In the genomic region with DNA sequence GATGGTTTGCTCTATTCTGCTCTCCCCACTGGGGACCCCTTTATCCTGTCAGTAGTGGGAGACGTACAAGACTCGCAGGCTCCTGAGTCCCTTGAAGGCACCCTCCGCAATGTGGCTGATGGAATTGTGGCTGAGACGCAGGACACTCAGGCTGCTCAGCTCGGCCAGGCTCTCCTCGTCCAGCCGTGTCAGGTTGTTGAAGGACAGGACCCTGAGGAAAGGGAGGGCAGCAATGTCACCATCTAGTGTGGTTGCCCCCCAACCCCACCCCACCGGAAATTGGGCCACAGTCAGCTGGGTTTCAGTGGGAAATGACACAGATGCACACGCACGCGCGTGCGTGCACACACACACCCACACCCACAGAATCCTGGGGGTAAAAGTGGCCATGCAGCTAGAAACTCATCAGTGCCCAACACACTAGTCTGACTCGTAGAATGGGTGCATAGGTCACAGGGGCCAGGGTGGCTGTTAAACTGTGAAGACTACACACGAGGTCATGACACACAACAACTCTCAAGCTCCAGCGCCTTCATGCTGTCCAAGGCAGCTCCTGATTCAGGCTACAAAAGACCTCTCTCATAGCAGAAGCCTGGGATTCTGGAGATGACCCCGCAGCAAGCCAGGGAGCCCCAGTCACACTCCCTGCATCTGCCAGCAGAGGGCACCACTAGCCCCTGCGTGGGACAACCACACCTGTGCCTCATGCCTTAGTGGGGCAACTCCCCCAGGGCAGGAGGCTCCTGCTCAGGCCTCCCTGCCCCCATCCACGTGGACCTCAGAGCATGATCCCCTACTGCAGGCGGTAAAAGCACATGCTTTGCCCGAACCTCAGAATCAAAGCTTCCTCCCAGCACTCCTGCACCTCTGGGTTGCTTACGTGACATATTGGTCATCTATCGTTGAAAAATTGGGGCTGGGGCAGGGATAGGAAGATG, we compare ENCODE assay signal across 8 cellular contexts.
DNase-seq lines count a peak whose midpoint lies in the region; TF ChIP-seq lines count a peak whose summit lies in the region.

No MANE protein-coding gene starts in this region.

- no peaks in the 10 kb centered on the region for H3K9me2 ChIP-seq in DOHH2 (replicated peaks; ENCODE audit: control insufficient read depth, low read length)

- no peaks in the 10 kb centered on the region for H3F3A ChIP-seq in DOHH2 (ENCODE audit: control insufficient read depth, insufficient read depth)

- peak overlapping the region; percentile 7; the same call in 1 of the 2 replicates for H3K4me2 ChIP-seq in DOHH2 (ENCODE audit: low read length)

- no peak overlapping the region for H3K27ac ChIP-seq in DOHH2 (ENCODE audit: low read depth, low read length)

- peak; percentile 89 for TF ChIP-seq RAD21 in Ishikawa (IDR thresholded peaks at IDR 0.05; ENCODE audit: low read depth)

- peaks cover 9% of the 10 kb centered on the region for H4K20me1 ChIP-seq in DOHH2 (ENCODE audit: control insufficient read depth, insufficient read depth, low read depth, low read length)

- peaks cover 44% of the 10 kb centered on the region for H3K4me1 ChIP-seq in DOHH2 (ENCODE audit: control insufficient read depth, low read length)

- peak; percentile 90 for TF ChIP-seq CTCF in DOHH2 (IDR thresholded peaks at IDR 0.05; ENCODE audit: low read depth, low read length, poor library complexity, severe bottlenecking)
- TF ChIP-seq CTCF in GM20000 (IDR thresholded peaks at IDR 0.05; ENCODE audit: extremely low read depth, missing control alignments) = peak; percentile 67

- H3K79me2 ChIP-seq in DOHH2 (ENCODE audit: control insufficient read depth, low read length) = peaks cover 76% of the 10 kb centered on the region

- H3K36me3 ChIP-seq in DOHH2 (ENCODE audit: control insufficient read depth, low read length) = peaks cover 98% of the 10 kb centered on the region

- H3K27me3 ChIP-seq in DOHH2 (ENCODE audit: control insufficient read depth, low read length) = no peaks in the 10 kb centered on the region

- H3K9me3 ChIP-seq in DOHH2 (ENCODE audit: control insufficient read depth, insufficient read depth, low read length) = no peaks in the 10 kb centered on the region

- TF ChIP-seq EP300 in Ishikawa (IDR thresholded peaks at IDR 0.05; ENCODE audit: borderline replicate concordance) = no peak

- peak; percentile 90 for DNase-seq in GM20000 (ENCODE audit: low spot score)
- peak; percentile 78 for DNase-seq in activated CD4-positive, alpha-beta T cell treated with anti-CD3 and anti-CD28 coated beads, Interleukin-2, amount 50 U/mL, for 1 hour
- DNase-seq in dermis blood vessel endothelial cell = peak; percentile 81
- peak; percentile 81 for DNase-seq in medulla oblongata (ENCODE audit: extremely low spot score)
- peak; percentile 44 to 56 for DNase-seq in stimulated activated CD8-positive, alpha-beta memory T cell treated with anti-CD3 and anti-CD28 coated beads, Interleukin-2, amount 100 ng/mL, for 1 hour (ENCODE audit: low read depth in 2 of 2)
- no peak for DNase-seq in cerebellum (ENCODE audit: low spot score)

- no peak overlapping the region for H3K4me3 ChIP-seq in DOHH2 (ENCODE audit: low read length)

TF ChIP-seq in Ishikawa, 13 proteins besides CTCF, POLR2A, EP300 and RAD21:
- TF ChIP-seq, protein P1, sequence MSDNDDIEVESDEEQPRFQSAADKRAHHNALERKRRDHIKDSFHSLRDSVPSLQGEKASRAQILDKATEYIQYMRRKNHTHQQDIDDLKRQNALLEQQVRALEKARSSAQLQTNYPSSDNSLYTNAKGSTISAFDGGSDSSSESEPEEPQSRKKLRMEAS (IDR thresholded peaks at IDR 0.05) = peak; percentile 42; the same call in 1 of the 2 replicates
- TF ChIP-seq TAF1 (IDR thresholded peaks at IDR 0.05; ENCODE audit: low read depth) = no peak
